ENCODE assay signal across 8 cellular contexts in genomic region chr9:92293452-92294296, GRCh38. TPM values are rescaled to one million over a fixed set of nuclear protein-coding genes. Genes with fewer than 3 reads are reported as not detected.
DNase-seq lines count a peak whose midpoint lies in the region; ATAC-seq and TF ChIP-seq lines count a peak whose summit lies in the region.

IARS1 (minus strand) TSS chr9:92293697; CDS start chr9:92289419, 4,278 bp downstream.

- TF ChIP-seq CTCF in PC-9 (conservative IDR thresholded peaks at IDR 0.05) (no peak; the same call in 1 of the 2 replicates), epithelial cell of proximal tubule (conservative IDR thresholded peaks at IDR 0.05; ENCODE audit: low read depth, low read length) (peak; percentile 43)

- in situ Hi-C loops in KBM-7 (cut with MboI; ENCODE audit: low pct_unique_long_range_greater_than_20kb, low sequenced_read_pairs), result no loop called here

- intact Hi-C loops in PC-9 (cut with micrococcal nuclease; ENCODE audit: unreplicated experiment), result loop anchor here (2.0 kb wide), 1 partner anchor 153 kb away; no protein-coding TSS in a partner anchor

- peak within 1 kb of the TSS; percentile 96 for H3K27ac ChIP-seq in PC-9

- peak within 1 kb of the TSS; percentile 95 for H3K4me3 ChIP-seq in PC-9
- peak within 1 kb of the TSS; percentile 92 for H3K4me3 ChIP-seq in epithelial cell of proximal tubule (ENCODE audit: low read depth, low read length)

- H3K79me2 ChIP-seq in PC-9 (ENCODE audit: low read depth), result peaks cover 51% of the 10 kb centered on the region

- H3K9me2 ChIP-seq in PC-9 (ENCODE audit: insufficient read depth), result no peaks in the 10 kb centered on the region

- DNase-seq in DMS79 (lab: John Stamatoyannopoulos, UW), result peak; percentile 72
- DNase-seq in KBM-7, result peak; percentile 100
- peak; percentile 94 to 100 for DNase-seq in PC-9
- DNase-seq in activated T-cell treated with anti-CD3 and anti-CD28 coated beads, Interleukin-2, amount 50 U/mL, for 1 hour, result peak; percentile 100
- DNase-seq in epithelial cell of proximal tubule (ENCODE audit: low read depth), result peak; percentile 70
- DNase-seq in mucosa of gallbladder (ENCODE audit: low spot score), result peak; percentile 99
- peak; percentile 99 to 100 for DNase-seq in stimulated activated CD8-positive, alpha-beta memory T cell treated with anti-CD3 and anti-CD28 coated beads, Interleukin-4, amount 100 ng/mL, for 4 hours (ENCODE audit: low read depth in 2 of 2, low spot score in 1 of 2)

- no peaks in the 10 kb centered on the region for H3K9me3 ChIP-seq in PC-9 (ENCODE audit: insufficient read depth, low read depth)

- peak; percentile 95 for ATAC-seq in GM21717 (IDR thresholded peaks at IDR 0.05; ENCODE audit: unreplicated experiment)

- H3K4me1 ChIP-seq in PC-9 (replicated peaks; ENCODE audit: insufficient read depth), result peaks cover 22% of the 10 kb centered on the region

- POLR2A ChIA-PET in PC-9 (lab: Charles Lee; ENCODE audit: unreplicated experiment), result interaction anchor here (1.0 kb wide), 1 partner anchor 10 kb away, joined by 7 read pairs; no protein-coding TSS in a partner anchor

- BruUV-seq in PC-9 (replicated peaks; lab: Mats Ljungman, UMichigan), result no TSS peak

- CTCF ChIA-PET in PC-9 (lab: Charles Lee), result interaction anchor here (0.6 kb wide), 1 partner anchor 209 kb away, joined by 3 read pairs; no protein-coding TSS in a partner anchor

- H2AFZ ChIP-seq in PC-9, result peak within 1 kb of the TSS; percentile 87

- H3K27me3 ChIP-seq in PC-9 (ENCODE audit: insufficient read depth, low read depth), result no peaks in the 10 kb centered on the region

- peaks cover 32% of the 10 kb centered on the region for H4K20me1 ChIP-seq in PC-9 (ENCODE audit: insufficient read depth)

- peak within 1 kb of the TSS; percentile 96 for H3K4me2 ChIP-seq in PC-9

- peaks cover 21% of the 10 kb centered on the region; the same call in 1 of the 2 replicates for H3F3A ChIP-seq in PC-9 (ENCODE audit: insufficient read depth, low read depth)

- H3K36me3 ChIP-seq in PC-9 (ENCODE audit: low read depth), result peaks cover 54% of the 10 kb centered on the region

RNA-seq across cellular contexts. Expression of gene IARS1, which starts in this region (rescaled TPM):
- total RNA-seq in PC-9 (2021) (232 and 246 TPM in 2 replicates), epithelial cell of proximal tubule (98.2 and 185 TPM in 2 replicates), mucosa of gallbladder (56.7 TPM)

Comparison
In these comparisons a context has a peak if more than half of its experiments do, and no peak if none do; other contexts are left out.
1. Peak in every context shown above with its lines: DNase-seq, ATAC-seq, H3K4me3 ChIP-seq and H3K27ac ChIP-seq.